Comparison of ENCODE assay signal across 21 cellular contexts in genomic region chr11:73356979-73357739, GRCh38. TPM values are rescaled to one million over a fixed set of nuclear protein-coding genes. Genes with fewer than 3 reads are reported as not detected.
DNase-seq lines count a peak whose midpoint lies in the region; ATAC-seq and TF ChIP-seq lines count a peak whose summit lies in the region.
"Had no signal": no experiment of that assay in that cellular context is flagged by ENCODE, and none has a peak within 500 bp of the region (broad histone marks: within the 10 kb centered on the region; RNA-seq: fewer than 3 reads in every experiment).

No MANE protein-coding gene starts in this region.

- H3K36me3 ChIP-seq in BLaER1 (peaks cover 15% of the 10 kb centered on the region; the same call in 1 of the 2 replicates), H7 (replicated peaks; ENCODE audit: control insufficient read depth, insufficient read depth, low read length) (no peaks in the 10 kb centered on the region; the same call in none of the 2 replicates), ascending aorta (peaks cover 72 to 86% of the 10 kb centered on the region in 2 donors), parathyroid adenoma (ENCODE audit: control insufficient read depth, insufficient read depth, low read length) (no peaks in the 10 kb centered on the region), PC-9 (ENCODE audit: low read depth) (0 out of 2 replicates have a peak, but pooled peaks cover 4% of the 10 kb centered on the region)

- H3K9ac ChIP-seq in BLaER1 (no peak overlapping the region), parathyroid adenoma (no peak overlapping the region)

- H3K4me1 ChIP-seq in BLaER1 (peaks cover 79% of the 10 kb centered on the region), ascending aorta (peaks cover 18 to 35% of the 10 kb centered on the region in 2 donors), parathyroid adenoma (peaks cover 18% of the 10 kb centered on the region), PC-9 (replicated peaks; ENCODE audit: insufficient read depth) (no peaks in the 10 kb centered on the region)
- H3K4me1 ChIP-seq: A549, Caco-2, Peyer's patch, SJCRH30 had no signal

- no TSS peak for BruUV-seq in PC-9 (replicated peaks; lab: Mats Ljungman, UMichigan)

- H3K9me2 ChIP-seq in PC-9 (ENCODE audit: insufficient read depth) = no peaks in the 10 kb centered on the region

- H3K4me3 ChIP-seq in BLaER1 (no peak overlapping the region), H7 (ENCODE audit: insufficient read depth, low read depth, low read length) (no peak overlapping the region), ascending aorta (no peak overlapping the region), parathyroid adenoma (ENCODE audit: low read depth, low read length) (no peak overlapping the region), PC-9 (no peak overlapping the region)
- H3K4me3 ChIP-seq: A549, GM12878, Peyer's patch, SJCRH30 had no signal

- H3K79me2 ChIP-seq in parathyroid adenoma (peaks cover 5% of the 10 kb centered on the region), PC-9 (ENCODE audit: low read depth) (no peaks in the 10 kb centered on the region)

- H3K27ac ChIP-seq in BLaER1 (peak overlapping the region; percentile 30; the same call in 1 of the 2 replicates), ascending aorta (peak overlapping the region; percentile 83 to 84), parathyroid adenoma (peak overlapping the region; percentile 83), PC-9 (no peak overlapping the region)
- H3K27ac ChIP-seq: A549, Peyer's patch, SJCRH30 had no signal

- no peaks in the 10 kb centered on the region for H3K9me3 ChIP-seq in BLaER1
- H3K9me3 ChIP-seq in ascending aorta = no peaks in the 10 kb centered on the region
- no peaks in the 10 kb centered on the region for H3K9me3 ChIP-seq in parathyroid adenoma (ENCODE audit: control insufficient read depth, low read length)
- H3K9me3 ChIP-seq in PC-9 (ENCODE audit: insufficient read depth, low read depth) = no peaks in the 10 kb centered on the region
- H3K9me3 ChIP-seq: A549, BE2C, Caco-2, Peyer's patch, SJCRH30 had no signal

- no peak for ATAC-seq in HG03439 (IDR thresholded peaks at IDR 0.05; ENCODE audit: unreplicated experiment)
- ATAC-seq: A549, GM12878, HCT116 had no signal

- DNase-seq in H7 (peak; percentile 76), ascending aorta (ENCODE audit: low spot score in 2 of 2) (no peak), hippocampal formation (lab: John Stamatoyannopoulos, UW) (no peak), SKM-1 treated with dmso at 0.1 percent for 144 hours (lab: John Stamatoyannopoulos, UW; ENCODE audit: unreplicated experiment) (no peak), PC-9 (no peak)
- DNase-seq: BE2C; Caco-2; CD4-positive, alpha-beta T cell; DND-41; NCI-H1105 treated with DMSO at 0.1 percent for 48 hours; NCI-H187; NCI-H510A; NK-92 treated with Interleukin-12 subunit alpha and Interleukin-12 subunit beta, amount 100 ng/mL, for 24 hours; Peyer's patch; SJCRH30 had no signal

- intact Hi-C loops in ascending aorta (cut with DNase I) (no loop called here), PC-9 (cut with micrococcal nuclease; ENCODE audit: unreplicated experiment) (no loop called here)

- CTCF ChIA-PET in PC-9 (lab: Charles Lee) = no interaction called here

- H2AFZ ChIP-seq in parathyroid adenoma (no peak overlapping the region), PC-9 (no peak overlapping the region)

- H3K4me2 ChIP-seq in BLaER1 (peak overlapping the region; percentile 81), parathyroid adenoma (ENCODE audit: low read length) (no peak overlapping the region), PC-9 (no peak overlapping the region)
- H3K4me2 ChIP-seq: A549 had no signal

- no peaks in the 10 kb centered on the region for H3K27me3 ChIP-seq in BLaER1
- H3K27me3 ChIP-seq in H7 (ENCODE audit: control insufficient read depth, insufficient read depth, low read length) = no peaks in the 10 kb centered on the region
- no peaks in the 10 kb centered on the region for H3K27me3 ChIP-seq in ascending aorta
- H3K27me3 ChIP-seq in parathyroid adenoma (ENCODE audit: control insufficient read depth, insufficient read depth, low read length) = no peaks in the 10 kb centered on the region
- no peaks in the 10 kb centered on the region for H3K27me3 ChIP-seq in PC-9 (ENCODE audit: insufficient read depth, low read depth)
- H3K27me3 ChIP-seq: BE2C, Peyer's patch, SJCRH30 had no signal

- no peak for TF ChIP-seq CTCF in ascending aorta (IDR thresholded peaks at IDR 0.05)
- no peak for TF ChIP-seq CTCF in parathyroid adenoma (IDR thresholded peaks at IDR 0.05)
- no peak for TF ChIP-seq CTCF in PC-9 (conservative IDR thresholded peaks at IDR 0.05)

- H4K20me1 ChIP-seq in BLaER1 = no peaks in the 10 kb centered on the region
- H4K20me1 ChIP-seq in PC-9 (ENCODE audit: insufficient read depth) = no peaks in the 10 kb centered on the region

- no peaks in the 10 kb centered on the region for H3F3A ChIP-seq in PC-9 (ENCODE audit: insufficient read depth, low read depth)

- POLR2A ChIA-PET in PC-9 (lab: Charles Lee; ENCODE audit: unreplicated experiment) = no interaction called here

RNA-seq across cellular contexts. Expression of gene RELT, which starts 19.0 kb away (rescaled TPM):
- total RNA-seq in H7 (2014; rRNA removed; shearing (Covaris generic)) = 6.4 and 8.3 TPM in 2 replicates
- 25.7 TPM for total RNA-seq in ascending aorta
- total RNA-seq in PC-9 (2021) = 7.8 and 10.7 TPM in 2 replicates

RNA-seq across cellular contexts. Expression of gene ARHGEF17, which starts 49.1 kb away (rescaled TPM):
- 3.3 and 6.6 TPM in 2 replicates for total RNA-seq in H7 (2014; rRNA removed; shearing (Covaris generic))
- total RNA-seq in ascending aorta (193 TPM), PC-9 (2021) (56.9 and 62.1 TPM in 2 replicates)
- total RNA-seq: CD4-positive, alpha-beta T cell had no signal
